17 cellular contexts compared by ENCODE assay signal in genomic region chr3:142243134-142243533, GRCh38.
"Had no signal": no experiment of that assay in that cellular context is flagged by ENCODE, and none has a peak within 500 bp of the region (broad histone marks: within the 10 kb centered on the region; RNA-seq: fewer than 3 reads in every experiment).

No MANE protein-coding gene starts in this region.

- H3K9me3 Mint-ChIP-seq: activated T-cell treated with anti-CD3 and anti-CD28 coated beads, Interleukin-2, amount 50 U/mL, for 72 hours; naive B cell; stimulated activated effector memory CD8-positive, alpha-beta T cell treated with anti-CD3 and anti-CD28 coated beads, Interleukin-12 subunit alpha, Interleukin-12 subunit beta, amount 100 ng/mL, for 72 hours had no signal

- H3K27ac Mint-ChIP-seq: activated naive CD8-positive, alpha-beta T cell treated with anti-CD3 and anti-CD28 coated beads, Interleukin-2, amount 10 ng/mL, durations not matched to agents 7 days and 5 days; naive B cell; stimulated activated effector memory CD8-positive, alpha-beta T cell treated with anti-CD3 and anti-CD28 coated beads, Interleukin-12 subunit alpha, Interleukin-12 subunit beta, amount 100 ng/mL, for 72 hours had no signal

- FAIRE-seq: urothelium cell line had no signal

- H3K4me1 ChIP-seq: breast epithelium, esophagus squamous epithelium, lower lobe of right lung, thyroid gland had no signal

- DNase-seq: activated CD4-positive, alpha-beta T cell treated with anti-CD3 and anti-CD28 coated beads, Interleukin-2, amount 50 U/mL, for 48 hours; activated CD4-positive, CD25-positive, alpha-beta regulatory T cell treated with anti-CD3 and anti-CD28 coated beads, Interleukin-2, amount 50 U/mL, for 72 hours; activated naive CD8-positive, alpha-beta T cell treated with anti-CD3 and anti-CD28 coated beads, Interleukin-2, amount 10 ng/mL, durations not matched to agents 7 days and 5 days; activated T-cell treated with anti-CD3 and anti-CD28 coated beads, Interleukin-2, amount 50 U/mL, for 72 hours; aorta; esophagus squamous epithelium; left cardiac atrium; lower lobe of right lung; midbrain; naive B cell; posterior cingulate gyrus; right cardiac atrium; thyroid gland had no signal

- H3K27ac ChIP-seq: breast epithelium, esophagus squamous epithelium, lower lobe of right lung, neutrophil, thyroid gland had no signal

- H3K36me3 ChIP-seq: breast epithelium, esophagus squamous epithelium, lower lobe of right lung, neutrophil, thyroid gland had no signal

- H3K4me3 Mint-ChIP-seq: activated naive CD8-positive, alpha-beta T cell treated with anti-CD3 and anti-CD28 coated beads, Interleukin-2, amount 10 ng/mL, durations not matched to agents 7 days and 5 days; activated T-cell treated with anti-CD3 and anti-CD28 coated beads, Interleukin-2, amount 50 U/mL, for 72 hours; naive B cell; stimulated activated effector memory CD8-positive, alpha-beta T cell treated with anti-CD3 and anti-CD28 coated beads, Interleukin-12 subunit alpha, Interleukin-12 subunit beta, amount 100 ng/mL, for 72 hours had no signal

- H3K4me3 ChIP-seq: breast epithelium, esophagus squamous epithelium, lower lobe of right lung, thyroid gland had no signal

- H3K27me3 ChIP-seq: breast epithelium, neutrophil, thyroid gland had no signal

- H3K36me3 Mint-ChIP-seq: activated naive CD8-positive, alpha-beta T cell treated with anti-CD3 and anti-CD28 coated beads, Interleukin-2, amount 10 ng/mL, durations not matched to agents 7 days and 5 days; naive B cell; stimulated activated effector memory CD8-positive, alpha-beta T cell treated with anti-CD3 and anti-CD28 coated beads, Interleukin-12 subunit alpha, Interleukin-12 subunit beta, amount 100 ng/mL, for 72 hours had no signal

- H3K4me1 Mint-ChIP-seq: activated naive CD8-positive, alpha-beta T cell treated with anti-CD3 and anti-CD28 coated beads, Interleukin-2, amount 10 ng/mL, durations not matched to agents 7 days and 5 days; naive B cell; stimulated activated effector memory CD8-positive, alpha-beta T cell treated with anti-CD3 and anti-CD28 coated beads, Interleukin-12 subunit alpha, Interleukin-12 subunit beta, amount 100 ng/mL, for 72 hours had no signal
